ENCODE assay signal across 18 cellular contexts in genomic region chr17:49195746-49196145, GRCh38. TPM values are rescaled to one million over a fixed set of nuclear protein-coding genes. Genes with fewer than 3 reads are reported as not detected.
DNase-seq lines count a peak whose midpoint lies in the region; ATAC-seq lines count a peak whose summit lies in the region.
"Had no signal": no experiment of that assay in that cellular context is flagged by ENCODE, and none has a peak within 500 bp of the region (broad histone marks: within the 10 kb centered on the region; RNA-seq: fewer than 3 reads in every experiment).

No MANE protein-coding gene starts in this region.

- peak overlapping the region; percentile 48 for H3K4me3 Mint-ChIP-seq in activated CD8-positive, alpha-beta memory T cell treated with anti-CD3 and anti-CD28 coated beads, Interleukin-2, amount 10 ng/mL, durations not matched to agents 7 days and 5 days
- H3K4me3 Mint-ChIP-seq in activated CD4-positive, alpha-beta memory T cell treated with anti-CD3 and anti-CD28 coated beads, Interleukin-2, amount 10 ng/mL, durations not matched to agents 7 days and 5 days: peak overlapping the region; percentile 45
- no peak overlapping the region for H3K4me3 Mint-ChIP-seq in central memory CD8-positive, alpha-beta T cell
- H3K4me3 Mint-ChIP-seq: IgD-negative memory B cell had no signal

- no peaks in the 10 kb centered on the region for H3K9me3 Mint-ChIP-seq in activated CD8-positive, alpha-beta memory T cell treated with anti-CD3 and anti-CD28 coated beads, Interleukin-2, amount 10 ng/mL, durations not matched to agents 7 days and 5 days (ENCODE audit: low read depth)
- no peaks in the 10 kb centered on the region for H3K9me3 Mint-ChIP-seq in activated CD4-positive, alpha-beta memory T cell treated with anti-CD3 and anti-CD28 coated beads, Interleukin-2, amount 10 ng/mL, durations not matched to agents 7 days and 5 days
- no peaks in the 10 kb centered on the region for H3K9me3 Mint-ChIP-seq in central memory CD8-positive, alpha-beta T cell

- peak overlapping the region; percentile 83 for H3K27ac Mint-ChIP-seq in activated CD8-positive, alpha-beta memory T cell treated with anti-CD3 and anti-CD28 coated beads, Interleukin-2, amount 10 ng/mL, durations not matched to agents 7 days and 5 days
- H3K27ac Mint-ChIP-seq in activated CD4-positive, alpha-beta memory T cell treated with anti-CD3 and anti-CD28 coated beads, Interleukin-2, amount 10 ng/mL, durations not matched to agents 7 days and 5 days: peak overlapping the region; percentile 58
- H3K27ac Mint-ChIP-seq in central memory CD8-positive, alpha-beta T cell (ENCODE audit: low read depth): peak overlapping the region; percentile 56

- POLR2A ChIA-PET in activated CD4-positive, alpha-beta memory T cell treated with anti-CD3 and anti-CD28 coated beads, Interleukin-2, amount 10 ng/mL, durations not matched to agents 7 days and 5 days (lab: Charles Lee): interaction anchor here (1.8 to 7.5 kb wide), 3 partner anchors 9 to 30 kb away, joined by 4 to 88 read pairs (median 63); partner anchors contain the start of genes ABI3 and GNGT2

- no peaks in the 10 kb centered on the region for H3K27me3 Mint-ChIP-seq in activated CD8-positive, alpha-beta memory T cell treated with anti-CD3 and anti-CD28 coated beads, Interleukin-2, amount 10 ng/mL, durations not matched to agents 7 days and 5 days
- no peaks in the 10 kb centered on the region for H3K27me3 Mint-ChIP-seq in activated CD4-positive, alpha-beta memory T cell treated with anti-CD3 and anti-CD28 coated beads, Interleukin-2, amount 10 ng/mL, durations not matched to agents 7 days and 5 days
- peaks cover 6% of the 10 kb centered on the region for H3K27me3 Mint-ChIP-seq in central memory CD8-positive, alpha-beta T cell
- H3K27me3 Mint-ChIP-seq: IgD-negative memory B cell had no signal

- no peak for DNase-seq in activated CD8-positive, alpha-beta memory T cell treated with anti-CD3 and anti-CD28 coated beads, Interleukin-2, amount 10 ng/mL, durations not matched to agents 7 days and 5 days
- DNase-seq in activated CD8-positive, alpha-beta memory T cell treated with anti-CD3 and anti-CD28 coated beads for 24 hours: no peak
- DNase-seq in ELR (ENCODE audit: low read depth) (peak; percentile 18), midbrain (lab: John Stamatoyannopoulos, UW) (no peak)
- no peak for DNase-seq in activated CD4-positive, alpha-beta memory T cell treated with anti-CD3 and anti-CD28 coated beads, Interleukin-2, amount 10 ng/mL, durations not matched to agents 7 days and 5 days
- no peak for DNase-seq in central memory CD8-positive, alpha-beta T cell (ENCODE audit: low spot score in 2 of 2)
- DNase-seq: GM23248, HCEC 1CT, NCI-H187, NCI-H226, NCI-H524 treated with DMSO at 0.1 percent for 48 hours, Right ventricle myocardium superior had no signal

- peaks cover 50% of the 10 kb centered on the region for H3K4me1 Mint-ChIP-seq in activated CD8-positive, alpha-beta memory T cell treated with anti-CD3 and anti-CD28 coated beads, Interleukin-2, amount 10 ng/mL, durations not matched to agents 7 days and 5 days
- peaks cover 53% of the 10 kb centered on the region for H3K4me1 Mint-ChIP-seq in activated CD4-positive, alpha-beta memory T cell treated with anti-CD3 and anti-CD28 coated beads, Interleukin-2, amount 10 ng/mL, durations not matched to agents 7 days and 5 days
- peaks cover 32% of the 10 kb centered on the region for H3K4me1 Mint-ChIP-seq in central memory CD8-positive, alpha-beta T cell

- no peaks in the 10 kb centered on the region for H3K36me3 Mint-ChIP-seq in activated CD8-positive, alpha-beta memory T cell treated with anti-CD3 and anti-CD28 coated beads, Interleukin-2, amount 10 ng/mL, durations not matched to agents 7 days and 5 days
- peaks cover 3% of the 10 kb centered on the region for H3K36me3 Mint-ChIP-seq in activated CD4-positive, alpha-beta memory T cell treated with anti-CD3 and anti-CD28 coated beads, Interleukin-2, amount 10 ng/mL, durations not matched to agents 7 days and 5 days (ENCODE audit: low read depth)
- peaks cover 25% of the 10 kb centered on the region for H3K36me3 Mint-ChIP-seq in central memory CD8-positive, alpha-beta T cell (ENCODE audit: insufficient read depth)
- H3K36me3 Mint-ChIP-seq: IgD-negative memory B cell had no signal

- ATAC-seq in activated CD8-positive, alpha-beta memory T cell treated with anti-CD3 and anti-CD28 coated beads, Interleukin-2, amount 10 ng/mL, durations not matched to agents 7 days and 5 days: no peak
- ATAC-seq in central memory CD8-positive, alpha-beta T cell (replicated peaks; ENCODE audit: extremely low read depth, poor library complexity, severe bottlenecking): no peak
- ATAC-seq in HG03025 (IDR thresholded peaks at IDR 0.05; ENCODE audit: low FRiP score, unreplicated experiment): no peak
- ATAC-seq in HG02938 (IDR thresholded peaks at IDR 0.05; ENCODE audit: unreplicated experiment): no peak

- CTCF ChIA-PET in activated CD8-positive, alpha-beta memory T cell treated with anti-CD3 and anti-CD28 coated beads, Interleukin-2, amount 10 ng/mL, durations not matched to agents 7 days and 5 days (lab: Charles Lee): interaction anchor here (1.6 to 13.9 kb wide), 3 partner anchors 14 to 32 kb away, joined by 5 to 132 read pairs (median 56); partner anchors contain the start of genes ABI3, GNGT2 and PHOSPHO1
- CTCF ChIA-PET in activated CD4-positive, alpha-beta memory T cell treated with anti-CD3 and anti-CD28 coated beads, Interleukin-2, amount 10 ng/mL, durations not matched to agents 7 days and 5 days (lab: Charles Lee): interaction anchor here (0.7 kb wide), 1 partner anchor 32 kb away, joined by 5 read pairs; no protein-coding TSS in a partner anchor

RNA-seq across cellular contexts. Expression of gene GNGT2, which starts 14.6 kb away (rescaled TPM):
- total RNA-seq in activated CD8-positive, alpha-beta memory T cell treated with anti-CD3 and anti-CD28 coated beads, Interleukin-2, amount 10 ng/mL, durations not matched to agents 7 days and 5 days: 10 to 100 TPM; 39.8 to 45.3 TPM
- 10 to 100 TPM; 22.7 to 23.8 TPM for total RNA-seq in activated CD4-positive, alpha-beta memory T cell treated with anti-CD3 and anti-CD28 coated beads, Interleukin-2, amount 10 ng/mL, durations not matched to agents 7 days and 5 days
- total RNA-seq: A172, Daoy, GM23248, LHCN-M2 had no signal

RNA-seq across cellular contexts. Expression of gene ABI3, which starts 14.8 kb away (rescaled TPM):
- total RNA-seq in activated CD8-positive, alpha-beta memory T cell treated with anti-CD3 and anti-CD28 coated beads, Interleukin-2, amount 10 ng/mL, durations not matched to agents 7 days and 5 days: 100 to 1,000 TPM; 116 to 121 TPM
- 10 to 100 TPM; 46.3 to 48.2 TPM for total RNA-seq in activated CD4-positive, alpha-beta memory T cell treated with anti-CD3 and anti-CD28 coated beads, Interleukin-2, amount 10 ng/mL, durations not matched to agents 7 days and 5 days
- total RNA-seq: GM23248, LHCN-M2 had no signal

RNA-seq across cellular contexts. Expression of gene PHOSPHO1, which starts 34.8 kb away (rescaled TPM):
- total RNA-seq in activated CD8-positive, alpha-beta memory T cell treated with anti-CD3 and anti-CD28 coated beads, Interleukin-2, amount 10 ng/mL, durations not matched to agents 7 days and 5 days: not detected
- total RNA-seq in activated CD4-positive, alpha-beta memory T cell treated with anti-CD3 and anti-CD28 coated beads, Interleukin-2, amount 10 ng/mL, durations not matched to agents 7 days and 5 days: not detected
- total RNA-seq: GM23248 had no signal
